2 cellular contexts compared by ENCODE assay signal in genomic region chr10:52313350-52314006, GRCh38.
A peak's percentile ranks its signal among the peaks of the same experiment; 100 is the strongest.
TF ChIP-seq lines count a peak whose summit lies in the region.

No MANE protein-coding gene starts in this region.

TF ChIP-seq in SK-N-SH, 30 proteins besides CTCF, POLR2A, EP300 and RAD21 (continued from another document):
- TF ChIP-seq USF2 (IDR thresholded peaks at IDR 0.05; ENCODE audit: borderline replicate concordance, low read depth, low read length) (no peak), FOXM1 (IDR thresholded peaks at IDR 0.05; ENCODE audit: low read depth) (0 out of 2 replicates have a peak, but pooled peaks have one; percentile 8), TEAD4 (IDR thresholded peaks at IDR 0.05; ENCODE audit: borderline replicate concordance, insufficient read depth) (no peak), CHD2 (IDR thresholded peaks at IDR 0.05; ENCODE audit: low read length, partially characterized antibody) (no peak), FOSL2 (IDR thresholded peaks at IDR 0.05; ENCODE audit: borderline replicate concordance, low read depth) (0 out of 2 replicates have a peak, but pooled peaks have one; percentile 1), SMC3 (IDR thresholded peaks at IDR 0.05; ENCODE audit: low read depth, low read length) (no peak), REST (IDR thresholded peaks at IDR 0.05; ENCODE audit: low read depth, low read length) (no peak), USF1 (IDR thresholded peaks at IDR 0.05; ENCODE audit: borderline replicate concordance, low read depth) (no peak), MXI1 (IDR thresholded peaks at IDR 0.05; ENCODE audit: low read depth, low read length) (0 out of 2 replicates have a peak, but pooled peaks have one; percentile 15), YY1 (IDR thresholded peaks at IDR 0.05; ENCODE audit: low read depth) (no peak)
TF ChIP-seq in SK-N-SH: peak in this region for 4.

TF ChIP-seq in SK-N-SH treated with all-trans-retinoic acid at 6 μM for 48 hours, 23 proteins besides CTCF, POLR2A, EP300 and RAD21 (continued from another document):
- TF ChIP-seq CSRNP3 (CRISPR knock-in tag; IDR thresholded peaks at IDR 0.05), result no peak
